ENCODE assay signal across 2 cellular contexts in the genomic region with DNA sequence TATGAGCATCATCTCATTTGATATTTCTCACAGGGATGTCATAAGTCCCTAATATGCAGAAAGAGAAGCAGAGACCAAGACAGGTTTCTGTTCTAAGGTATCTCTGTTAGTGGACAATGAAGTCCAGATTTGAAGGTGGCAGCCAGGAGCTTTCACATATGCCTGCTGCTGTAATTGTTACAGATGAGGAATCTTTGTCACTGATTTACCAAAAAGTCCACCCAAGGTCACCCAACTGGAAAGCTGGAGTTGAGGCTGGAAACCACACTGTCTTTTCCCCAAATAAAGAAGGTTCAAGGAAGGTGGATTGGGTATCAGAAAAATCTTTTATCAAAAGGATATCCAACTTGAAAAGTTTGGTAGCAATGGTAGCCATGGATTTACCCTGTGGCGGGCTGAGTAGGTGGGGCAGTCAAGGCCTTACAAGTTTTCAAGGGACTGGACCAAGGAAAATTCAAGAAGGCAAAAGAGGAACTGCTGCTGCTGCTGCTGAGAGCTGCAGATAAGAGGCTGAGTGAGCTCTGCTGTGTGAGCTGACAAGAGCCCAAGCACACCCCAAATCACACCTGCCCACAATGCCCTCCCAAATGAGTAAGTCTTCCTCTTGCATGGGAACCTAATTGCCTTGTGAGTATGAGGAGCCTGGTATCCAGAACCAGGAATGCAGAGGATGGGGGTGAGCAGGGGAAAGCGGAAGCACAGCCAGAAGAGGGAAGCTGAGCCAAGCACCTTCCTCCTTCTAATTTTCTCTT.
TF ChIP-seq lines count a peak whose summit lies in the region.

No MANE protein-coding gene starts in this region.

TF ChIP-seq in K562, 482 proteins besides CTCF, POLR2A, EP300 and RAD21 (continues in another document):
- TF ChIP-seq ZNF76 (CRISPR knock-in tag; IDR thresholded peaks at IDR 0.05; ENCODE audit: borderline replicate concordance) (no peak), PHB (CRISPR knock-in tag; IDR thresholded peaks at IDR 0.05) (no peak), NCOA4 (IDR thresholded peaks at IDR 0.05; ENCODE audit: partially characterized antibody) (no peak), SIN3A (IDR thresholded peaks at IDR 0.05; ENCODE audit: borderline replicate concordance in 2 of 2, control insufficient read depth in 1 of 2, low read depth in 2 of 2, low read length in 2 of 2) (no peak), ATF7 (IDR thresholded peaks at IDR 0.05) (peak; percentile 50; the same call in 1 of the 2 replicates), OTX1 (CRISPR knock-in tag; IDR thresholded peaks at IDR 0.05) (0 out of 2 replicates have a peak, but pooled peaks have one; percentile 26), MTA2 (IDR thresholded peaks at IDR 0.05; ENCODE audit: low read depth) (peak; percentile 82)
- TF ChIP-seq, protein P1, sequence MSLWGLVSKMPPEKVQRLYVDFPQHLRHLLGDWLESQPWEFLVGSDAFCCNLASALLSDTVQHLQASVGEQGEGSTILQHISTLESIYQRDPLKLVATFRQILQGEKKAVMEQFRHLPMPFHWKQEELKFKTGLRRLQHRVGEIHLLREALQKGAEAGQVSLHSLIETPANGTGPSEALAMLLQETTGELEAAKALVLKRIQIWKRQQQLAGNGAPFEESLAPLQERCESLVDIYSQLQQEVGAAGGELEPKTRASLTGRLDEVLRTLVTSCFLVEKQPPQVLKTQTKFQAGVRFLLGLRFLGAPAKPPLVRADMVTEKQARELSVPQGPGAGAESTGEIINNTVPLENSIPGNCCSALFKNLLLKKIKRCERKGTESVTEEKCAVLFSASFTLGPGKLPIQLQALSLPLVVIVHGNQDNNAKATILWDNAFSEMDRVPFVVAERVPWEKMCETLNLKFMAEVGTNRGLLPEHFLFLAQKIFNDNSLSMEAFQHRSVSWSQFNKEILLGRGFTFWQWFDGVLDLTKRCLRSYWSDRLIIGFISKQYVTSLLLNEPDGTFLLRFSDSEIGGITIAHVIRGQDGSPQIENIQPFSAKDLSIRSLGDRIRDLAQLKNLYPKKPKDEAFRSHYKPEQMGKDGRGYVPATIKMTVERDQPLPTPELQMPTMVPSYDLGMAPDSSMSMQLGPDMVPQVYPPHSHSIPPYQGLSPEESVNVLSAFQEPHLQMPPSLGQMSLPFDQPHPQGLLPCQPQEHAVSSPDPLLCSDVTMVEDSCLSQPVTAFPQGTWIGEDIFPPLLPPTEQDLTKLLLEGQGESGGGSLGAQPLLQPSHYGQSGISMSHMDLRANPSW (CRISPR knock-in tag; IDR thresholded peaks at IDR 0.05): no peak
- TF ChIP-seq, protein P2, sequence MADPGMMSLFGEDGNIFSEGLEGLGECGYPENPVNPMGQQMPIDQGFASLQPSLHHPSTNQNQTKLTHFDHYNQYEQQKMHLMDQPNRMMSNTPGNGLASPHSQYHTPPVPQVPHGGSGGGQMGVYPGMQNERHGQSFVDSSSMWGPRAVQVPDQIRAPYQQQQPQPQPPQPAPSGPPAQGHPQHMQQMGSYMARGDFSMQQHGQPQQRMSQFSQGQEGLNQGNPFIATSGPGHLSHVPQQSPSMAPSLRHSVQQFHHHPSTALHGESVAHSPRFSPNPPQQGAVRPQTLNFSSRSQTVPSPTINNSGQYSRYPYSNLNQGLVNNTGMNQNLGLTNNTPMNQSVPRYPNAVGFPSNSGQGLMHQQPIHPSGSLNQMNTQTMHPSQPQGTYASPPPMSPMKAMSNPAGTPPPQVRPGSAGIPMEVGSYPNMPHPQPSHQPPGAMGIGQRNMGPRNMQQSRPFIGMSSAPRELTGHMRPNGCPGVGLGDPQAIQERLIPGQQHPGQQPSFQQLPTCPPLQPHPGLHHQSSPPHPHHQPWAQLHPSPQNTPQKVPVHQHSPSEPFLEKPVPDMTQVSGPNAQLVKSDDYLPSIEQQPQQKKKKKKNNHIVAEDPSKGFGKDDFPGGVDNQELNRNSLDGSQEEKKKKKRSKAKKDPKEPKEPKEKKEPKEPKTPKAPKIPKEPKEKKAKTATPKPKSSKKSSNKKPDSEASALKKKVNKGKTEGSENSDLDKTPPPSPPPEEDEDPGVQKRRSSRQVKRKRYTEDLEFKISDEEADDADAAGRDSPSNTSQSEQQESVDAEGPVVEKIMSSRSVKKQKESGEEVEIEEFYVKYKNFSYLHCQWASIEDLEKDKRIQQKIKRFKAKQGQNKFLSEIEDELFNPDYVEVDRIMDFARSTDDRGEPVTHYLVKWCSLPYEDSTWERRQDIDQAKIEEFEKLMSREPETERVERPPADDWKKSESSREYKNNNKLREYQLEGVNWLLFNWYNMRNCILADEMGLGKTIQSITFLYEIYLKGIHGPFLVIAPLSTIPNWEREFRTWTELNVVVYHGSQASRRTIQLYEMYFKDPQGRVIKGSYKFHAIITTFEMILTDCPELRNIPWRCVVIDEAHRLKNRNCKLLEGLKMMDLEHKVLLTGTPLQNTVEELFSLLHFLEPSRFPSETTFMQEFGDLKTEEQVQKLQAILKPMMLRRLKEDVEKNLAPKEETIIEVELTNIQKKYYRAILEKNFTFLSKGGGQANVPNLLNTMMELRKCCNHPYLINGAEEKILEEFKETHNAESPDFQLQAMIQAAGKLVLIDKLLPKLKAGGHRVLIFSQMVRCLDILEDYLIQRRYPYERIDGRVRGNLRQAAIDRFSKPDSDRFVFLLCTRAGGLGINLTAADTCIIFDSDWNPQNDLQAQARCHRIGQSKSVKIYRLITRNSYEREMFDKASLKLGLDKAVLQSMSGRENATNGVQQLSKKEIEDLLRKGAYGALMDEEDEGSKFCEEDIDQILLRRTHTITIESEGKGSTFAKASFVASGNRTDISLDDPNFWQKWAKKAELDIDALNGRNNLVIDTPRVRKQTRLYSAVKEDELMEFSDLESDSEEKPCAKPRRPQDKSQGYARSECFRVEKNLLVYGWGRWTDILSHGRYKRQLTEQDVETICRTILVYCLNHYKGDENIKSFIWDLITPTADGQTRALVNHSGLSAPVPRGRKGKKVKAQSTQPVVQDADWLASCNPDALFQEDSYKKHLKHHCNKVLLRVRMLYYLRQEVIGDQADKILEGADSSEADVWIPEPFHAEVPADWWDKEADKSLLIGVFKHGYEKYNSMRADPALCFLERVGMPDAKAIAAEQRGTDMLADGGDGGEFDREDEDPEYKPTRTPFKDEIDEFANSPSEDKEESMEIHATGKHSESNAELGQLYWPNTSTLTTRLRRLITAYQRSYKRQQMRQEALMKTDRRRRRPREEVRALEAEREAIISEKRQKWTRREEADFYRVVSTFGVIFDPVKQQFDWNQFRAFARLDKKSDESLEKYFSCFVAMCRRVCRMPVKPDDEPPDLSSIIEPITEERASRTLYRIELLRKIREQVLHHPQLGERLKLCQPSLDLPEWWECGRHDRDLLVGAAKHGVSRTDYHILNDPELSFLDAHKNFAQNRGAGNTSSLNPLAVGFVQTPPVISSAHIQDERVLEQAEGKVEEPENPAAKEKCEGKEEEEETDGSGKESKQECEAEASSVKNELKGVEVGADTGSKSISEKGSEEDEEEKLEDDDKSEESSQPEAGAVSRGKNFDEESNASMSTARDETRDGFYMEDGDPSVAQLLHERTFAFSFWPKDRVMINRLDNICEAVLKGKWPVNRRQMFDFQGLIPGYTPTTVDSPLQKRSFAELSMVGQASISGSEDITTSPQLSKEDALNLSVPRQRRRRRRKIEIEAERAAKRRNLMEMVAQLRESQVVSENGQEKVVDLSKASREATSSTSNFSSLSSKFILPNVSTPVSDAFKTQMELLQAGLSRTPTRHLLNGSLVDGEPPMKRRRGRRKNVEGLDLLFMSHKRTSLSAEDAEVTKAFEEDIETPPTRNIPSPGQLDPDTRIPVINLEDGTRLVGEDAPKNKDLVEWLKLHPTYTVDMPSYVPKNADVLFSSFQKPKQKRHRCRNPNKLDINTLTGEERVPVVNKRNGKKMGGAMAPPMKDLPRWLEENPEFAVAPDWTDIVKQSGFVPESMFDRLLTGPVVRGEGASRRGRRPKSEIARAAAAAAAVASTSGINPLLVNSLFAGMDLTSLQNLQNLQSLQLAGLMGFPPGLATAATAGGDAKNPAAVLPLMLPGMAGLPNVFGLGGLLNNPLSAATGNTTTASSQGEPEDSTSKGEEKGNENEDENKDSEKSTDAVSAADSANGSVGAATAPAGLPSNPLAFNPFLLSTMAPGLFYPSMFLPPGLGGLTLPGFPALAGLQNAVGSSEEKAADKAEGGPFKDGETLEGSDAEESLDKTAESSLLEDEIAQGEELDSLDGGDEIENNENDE (IDR thresholded peaks at IDR 0.05; ENCODE audit: low read depth, low read length): peak; percentile 67

TF ChIP-seq in WTC11, 78 proteins besides CTCF, POLR2A, EP300 and RAD21:
- TF ChIP-seq JAZF1 (CRISPR knock-in tag; IDR thresholded peaks at IDR 0.05): no peak
- no peak for TF ChIP-seq GRHL2 (CRISPR knock-in tag; IDR thresholded peaks at IDR 0.05; ENCODE audit: insufficient replicate concordance, severe bottlenecking)
- TF ChIP-seq NFE2L1 (CRISPR knock-in tag; IDR thresholded peaks at IDR 0.05): no peak
- TF ChIP-seq CREM (CRISPR knock-in tag; IDR thresholded peaks at IDR 0.05): no peak
- TF ChIP-seq, protein P3, sequence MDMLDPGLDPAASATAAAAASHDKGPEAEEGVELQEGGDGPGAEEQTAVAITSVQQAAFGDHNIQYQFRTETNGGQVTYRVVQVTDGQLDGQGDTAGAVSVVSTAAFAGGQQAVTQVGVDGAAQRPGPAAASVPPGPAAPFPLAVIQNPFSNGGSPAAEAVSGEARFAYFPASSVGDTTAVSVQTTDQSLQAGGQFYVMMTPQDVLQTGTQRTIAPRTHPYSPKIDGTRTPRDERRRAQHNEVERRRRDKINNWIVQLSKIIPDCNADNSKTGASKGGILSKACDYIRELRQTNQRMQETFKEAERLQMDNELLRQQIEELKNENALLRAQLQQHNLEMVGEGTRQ (CRISPR knock-in tag; IDR thresholded peaks at IDR 0.05): no peak
- TF ChIP-seq, protein P4, sequence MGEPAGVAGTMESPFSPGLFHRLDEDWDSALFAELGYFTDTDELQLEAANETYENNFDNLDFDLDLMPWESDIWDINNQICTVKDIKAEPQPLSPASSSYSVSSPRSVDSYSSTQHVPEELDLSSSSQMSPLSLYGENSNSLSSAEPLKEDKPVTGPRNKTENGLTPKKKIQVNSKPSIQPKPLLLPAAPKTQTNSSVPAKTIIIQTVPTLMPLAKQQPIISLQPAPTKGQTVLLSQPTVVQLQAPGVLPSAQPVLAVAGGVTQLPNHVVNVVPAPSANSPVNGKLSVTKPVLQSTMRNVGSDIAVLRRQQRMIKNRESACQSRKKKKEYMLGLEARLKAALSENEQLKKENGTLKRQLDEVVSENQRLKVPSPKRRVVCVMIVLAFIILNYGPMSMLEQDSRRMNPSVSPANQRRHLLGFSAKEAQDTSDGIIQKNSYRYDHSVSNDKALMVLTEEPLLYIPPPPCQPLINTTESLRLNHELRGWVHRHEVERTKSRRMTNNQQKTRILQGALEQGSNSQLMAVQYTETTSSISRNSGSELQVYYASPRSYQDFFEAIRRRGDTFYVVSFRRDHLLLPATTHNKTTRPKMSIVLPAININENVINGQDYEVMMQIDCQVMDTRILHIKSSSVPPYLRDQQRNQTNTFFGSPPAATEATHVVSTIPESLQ (CRISPR knock-in tag; IDR thresholded peaks at IDR 0.05): no peak
- no peak for TF ChIP-seq SP1 (CRISPR knock-in tag; conservative IDR thresholded peaks at IDR 0.05)
